10 cellular contexts compared by ENCODE assay signal in the genomic region with DNA sequence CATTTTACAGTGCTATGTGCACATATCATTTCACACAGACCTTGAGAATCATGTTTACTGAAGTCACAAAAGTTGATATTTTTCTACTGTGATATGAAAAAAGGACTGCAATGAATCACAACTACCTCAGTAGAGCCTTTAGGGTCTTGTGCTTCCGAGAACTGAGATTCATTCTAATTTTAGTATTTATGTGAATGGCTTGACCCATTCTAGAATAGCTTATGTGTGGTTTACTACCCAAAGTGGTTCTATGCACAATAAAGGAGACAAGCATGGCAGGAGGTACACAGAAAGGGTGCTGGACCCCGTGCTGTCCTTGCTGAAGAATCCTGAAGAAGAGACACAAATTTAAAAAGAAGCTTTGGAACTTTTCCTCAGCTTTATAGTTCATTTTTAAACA.
"Had no signal": no experiment of that assay in that cellular context is flagged by ENCODE, and none has a peak within 500 bp of the region (broad histone marks: within the 10 kb centered on the region; RNA-seq: fewer than 3 reads in every experiment).

No MANE protein-coding gene starts in this region.

- H3K36me3 ChIP-seq: neural progenitor cell, WERI-Rb-1 had no signal

- H3K4me3 Mint-ChIP-seq: activated CD4-positive, alpha-beta memory T cell treated with anti-CD3 and anti-CD28 coated beads for 36 hours; activated CD4-positive, alpha-beta T cell treated with anti-CD3 and anti-CD28 coated beads for 36 hours; activated CD8-positive, alpha-beta memory T cell treated with anti-CD3 and anti-CD28 coated beads, Interleukin-2, amount 10 ng/mL, durations not matched to agents 7 days and 5 days; activated T-cell treated with anti-CD3 and anti-CD28 coated beads, Interleukin-2, amount 50 U/mL, for 24 hours; neural progenitor cell; stimulated activated naive CD8-positive, alpha-beta T cell treated with anti-CD3 and anti-CD28 coated beads, Interleukin-15, amount 100 ng/mL, for 72 hours had no signal

- DNase-seq: activated CD4-positive, alpha-beta memory T cell treated with anti-CD3 and anti-CD28 coated beads for 36 hours; activated CD4-positive, alpha-beta T cell treated with anti-CD3 and anti-CD28 coated beads for 36 hours; activated CD8-positive, alpha-beta memory T cell treated with anti-CD3 and anti-CD28 coated beads, Interleukin-2, amount 10 ng/mL, durations not matched to agents 7 days and 5 days; activated naive CD4-positive, alpha-beta T cell treated with anti-CD3 and anti-CD28 coated beads, Interleukin-2, amount 50 U/mL, for 16 hours; activated T-cell treated with anti-CD3 and anti-CD28 coated beads, Interleukin-2, amount 50 U/mL, for 24 hours; stimulated activated naive CD8-positive, alpha-beta T cell treated with anti-CD3 and anti-CD28 coated beads, Interleukin-15, amount 100 ng/mL, for 72 hours; WERI-Rb-1 had no signal

- H3K27ac Mint-ChIP-seq: activated CD4-positive, alpha-beta memory T cell treated with anti-CD3 and anti-CD28 coated beads for 36 hours; activated CD4-positive, alpha-beta T cell treated with anti-CD3 and anti-CD28 coated beads for 36 hours; activated CD8-positive, alpha-beta memory T cell treated with anti-CD3 and anti-CD28 coated beads, Interleukin-2, amount 10 ng/mL, durations not matched to agents 7 days and 5 days; activated T-cell treated with anti-CD3 and anti-CD28 coated beads, Interleukin-2, amount 50 U/mL, for 24 hours; neural progenitor cell; stimulated activated naive CD8-positive, alpha-beta T cell treated with anti-CD3 and anti-CD28 coated beads, Interleukin-15, amount 100 ng/mL, for 72 hours had no signal

- H3K4me3 ChIP-seq: lung, neural progenitor cell had no signal

- H3K36me3 Mint-ChIP-seq: activated CD4-positive, alpha-beta memory T cell treated with anti-CD3 and anti-CD28 coated beads for 36 hours; activated CD8-positive, alpha-beta memory T cell treated with anti-CD3 and anti-CD28 coated beads, Interleukin-2, amount 10 ng/mL, durations not matched to agents 7 days and 5 days; neural progenitor cell had no signal

- H3K27ac ChIP-seq: neural progenitor cell, WERI-Rb-1 had no signal

- H3K27me3 Mint-ChIP-seq: activated CD8-positive, alpha-beta memory T cell treated with anti-CD3 and anti-CD28 coated beads, Interleukin-2, amount 10 ng/mL, durations not matched to agents 7 days and 5 days had no signal

- ATAC-seq: activated CD4-positive, alpha-beta T cell treated with anti-CD3 and anti-CD28 coated beads for 36 hours; activated CD8-positive, alpha-beta memory T cell treated with anti-CD3 and anti-CD28 coated beads, Interleukin-2, amount 10 ng/mL, durations not matched to agents 7 days and 5 days; sciatic nerve; stimulated activated naive CD8-positive, alpha-beta T cell treated with anti-CD3 and anti-CD28 coated beads, Interleukin-15, amount 100 ng/mL, for 72 hours had no signal

- H3K4me1 ChIP-seq: neural progenitor cell had no signal

- H3K4me1 Mint-ChIP-seq: activated CD4-positive, alpha-beta T cell treated with anti-CD3 and anti-CD28 coated beads for 36 hours; activated CD8-positive, alpha-beta memory T cell treated with anti-CD3 and anti-CD28 coated beads, Interleukin-2, amount 10 ng/mL, durations not matched to agents 7 days and 5 days; neural progenitor cell; stimulated activated naive CD8-positive, alpha-beta T cell treated with anti-CD3 and anti-CD28 coated beads, Interleukin-15, amount 100 ng/mL, for 72 hours had no signal

- H3K27me3 ChIP-seq: neural progenitor cell had no signal
